ENCODE assay signal across 8 cellular contexts in the genomic region with DNA sequence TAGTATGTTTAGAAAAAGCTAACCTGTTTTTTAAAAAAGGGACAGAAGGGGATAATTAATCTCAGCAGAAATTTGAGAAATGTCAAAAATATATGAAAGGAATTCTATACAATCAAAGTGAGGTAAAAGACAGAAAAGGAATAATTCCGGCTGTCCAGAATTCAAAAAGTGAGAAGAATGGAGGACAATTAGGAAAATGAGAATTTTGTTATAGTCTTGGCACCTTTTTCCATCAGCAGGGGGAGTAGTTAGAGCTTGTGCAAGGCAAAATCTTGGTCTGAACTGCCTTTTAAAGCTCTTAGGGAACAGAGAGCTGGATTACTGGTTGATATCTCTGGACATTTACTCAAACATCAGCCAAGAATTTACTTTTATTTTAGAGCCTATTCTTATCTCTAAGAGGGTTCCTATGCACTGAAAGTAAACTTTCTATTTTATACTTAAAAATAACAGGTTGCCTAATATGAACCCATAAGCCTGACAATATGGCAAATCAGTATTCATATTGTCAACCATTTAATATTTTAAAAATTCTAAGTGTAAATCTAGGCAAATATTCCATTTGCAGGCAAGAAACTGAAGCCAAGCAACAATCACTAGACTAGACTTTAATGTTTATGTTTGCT.
A peak's percentile ranks its signal among the peaks of the same experiment; 100 is the strongest.
DNase-seq lines count a peak whose midpoint lies in the region; ATAC-seq, FAIRE-seq and TF ChIP-seq lines count a peak whose summit lies in the region.

No MANE protein-coding gene starts in this region.

- WGBS in liver, result 52% methylated on average over 1 of the region's 1 CpG
- WGBS in sigmoid colon, 2 donors, result 80 to 83% methylated on average over 1 of the region's 1 CpG

- H3K4me2 ChIP-seq in astrocyte (ENCODE audit: low read length), result no peak overlapping the region

- no peak overlapping the region for H2AFZ ChIP-seq in astrocyte (ENCODE audit: low read depth, low read length)

- ATAC-seq in GM18520 (IDR thresholded peaks at IDR 0.05; ENCODE audit: unreplicated experiment) (no peak), HG03520 (IDR thresholded peaks at IDR 0.05; ENCODE audit: unreplicated experiment) (no peak)

- H3K9me3 Mint-ChIP-seq in astrocyte (ENCODE audit: unreplicated experiment), result no peaks in the 10 kb centered on the region

- intact Hi-C loops in sigmoid colon (cut with DNase I), result no loop called here

- no peak for FAIRE-seq in astrocyte (lab: Jason Lieb, UNC)

- no peak overlapping the region for H3K27ac ChIP-seq in astrocyte (ENCODE audit: low read depth, low read length)
- H3K27ac ChIP-seq in liver (ENCODE audit: low read depth in 1 of 2, low read length in 2 of 2), result no peak overlapping the region
- H3K27ac ChIP-seq in sigmoid colon, result no peak overlapping the region

- no peak overlapping the region for H3K4me3 Mint-ChIP-seq in astrocyte (ENCODE audit: unreplicated experiment)

- no peaks in the 10 kb centered on the region for H4K20me1 ChIP-seq in astrocyte (ENCODE audit: insufficient read depth, low read length)

- H3K36me3 ChIP-seq in astrocyte (ENCODE audit: insufficient read depth, low read length), result no peaks in the 10 kb centered on the region
- H3K36me3 ChIP-seq in liver (ENCODE audit: control insufficient read depth in 4 of 4, insufficient read depth in 3 of 4, low read depth in 1 of 4, low read length in 3 of 4), result no peaks in the 10 kb centered on the region
- H3K36me3 ChIP-seq in sigmoid colon, result no peaks in the 10 kb centered on the region

- peak; percentile 74 to 81 for TF ChIP-seq RAD21 in liver (IDR thresholded peaks at IDR 0.05)

- H3K79me2 ChIP-seq in astrocyte (ENCODE audit: insufficient read depth, low read length), result no peaks in the 10 kb centered on the region

- no peak for TF ChIP-seq POLR2A in sigmoid colon (IDR thresholded peaks at IDR 0.05)

- H3K27ac Mint-ChIP-seq in astrocyte (ENCODE audit: unreplicated experiment), result no peak overlapping the region

- no peak overlapping the region for H3K4me3 ChIP-seq in astrocyte (ENCODE audit: insufficient read depth, low read depth, low read length)
- no peak overlapping the region for H3K4me3 ChIP-seq in liver (ENCODE audit: low read depth in 1 of 3, low read length in 3 of 3)
- no peak overlapping the region for H3K4me3 ChIP-seq in sigmoid colon

- H3K4me1 Mint-ChIP-seq in astrocyte (ENCODE audit: low read depth, unreplicated experiment), result no peaks in the 10 kb centered on the region

- H3K27me3 ChIP-seq in astrocyte (ENCODE audit: insufficient read depth, low read length) (no peaks in the 10 kb centered on the region), liver (ENCODE audit: control insufficient read depth in 4 of 4, insufficient read depth in 4 of 4, low read length in 3 of 4) (no peaks in the 10 kb centered on the region), sigmoid colon (no peaks in the 10 kb centered on the region)

- H3K9me3 ChIP-seq in astrocyte (ENCODE audit: insufficient read depth, low read depth, low read length), result no peaks in the 10 kb centered on the region
- no peaks in the 10 kb centered on the region for H3K9me3 ChIP-seq in liver (ENCODE audit: control insufficient read depth in 4 of 4, low read length in 3 of 4)
- no peaks in the 10 kb centered on the region for H3K9me3 ChIP-seq in sigmoid colon

- H3K27me3 Mint-ChIP-seq in astrocyte (ENCODE audit: low read depth, unreplicated experiment), result no peaks in the 10 kb centered on the region

- no peak for TF ChIP-seq EP300 in sigmoid colon (IDR thresholded peaks at IDR 0.05)

- peak; percentile 69 for TF ChIP-seq CTCF in astrocyte (IDR thresholded peaks at IDR 0.05; ENCODE audit: insufficient read depth, low read depth, low read length)
- TF ChIP-seq CTCF in liver (IDR thresholded peaks at IDR 0.05; ENCODE audit: low read depth, low read length, missing input control), result peak; percentile 49
- peak in 2 of 4 experiments; percentile 23 to 50 for TF ChIP-seq CTCF in sigmoid colon (IDR thresholded peaks at IDR 0.05)

- H3K36me3 Mint-ChIP-seq in astrocyte (ENCODE audit: low read depth, unreplicated experiment), result no peaks in the 10 kb centered on the region

- DNase-seq in DMS 273 (lab: John Stamatoyannopoulos, UW; ENCODE audit: unreplicated experiment) (peak; percentile 68), LHCN-M2 (ENCODE audit: low read depth) (peak; percentile 37), astrocyte (ENCODE audit: low read depth) (no peak), sigmoid colon (no peak), iPS-NIHi7 (ENCODE audit: extremely low spot score) (no peak)

- H3K4me1 ChIP-seq in astrocyte (ENCODE audit: insufficient read depth, low read length), result no peaks in the 10 kb centered on the region
- peaks cover 1 to 15% (median 10%) of the 10 kb centered on the region in 4 donors for H3K4me1 ChIP-seq in liver (ENCODE audit: control insufficient read depth in 4 of 4, insufficient read depth in 4 of 4, low read length in 3 of 4)
- peaks cover 0 to 5% (median 2%) of the 10 kb centered on the region in 4 donors for H3K4me1 ChIP-seq in sigmoid colon

- H3K9ac ChIP-seq in astrocyte (ENCODE audit: low read length), result no peak overlapping the region
- H3K9ac ChIP-seq in liver (ENCODE audit: low read depth in 1 of 2, low read length in 2 of 2), result no peak overlapping the region

TF ChIP-seq in liver, 16 proteins besides CTCF, POLR2A, EP300 and RAD21:
- no peak for TF ChIP-seq YY1 (IDR thresholded peaks at IDR 0.05)
- TF ChIP-seq, protein P1, sequence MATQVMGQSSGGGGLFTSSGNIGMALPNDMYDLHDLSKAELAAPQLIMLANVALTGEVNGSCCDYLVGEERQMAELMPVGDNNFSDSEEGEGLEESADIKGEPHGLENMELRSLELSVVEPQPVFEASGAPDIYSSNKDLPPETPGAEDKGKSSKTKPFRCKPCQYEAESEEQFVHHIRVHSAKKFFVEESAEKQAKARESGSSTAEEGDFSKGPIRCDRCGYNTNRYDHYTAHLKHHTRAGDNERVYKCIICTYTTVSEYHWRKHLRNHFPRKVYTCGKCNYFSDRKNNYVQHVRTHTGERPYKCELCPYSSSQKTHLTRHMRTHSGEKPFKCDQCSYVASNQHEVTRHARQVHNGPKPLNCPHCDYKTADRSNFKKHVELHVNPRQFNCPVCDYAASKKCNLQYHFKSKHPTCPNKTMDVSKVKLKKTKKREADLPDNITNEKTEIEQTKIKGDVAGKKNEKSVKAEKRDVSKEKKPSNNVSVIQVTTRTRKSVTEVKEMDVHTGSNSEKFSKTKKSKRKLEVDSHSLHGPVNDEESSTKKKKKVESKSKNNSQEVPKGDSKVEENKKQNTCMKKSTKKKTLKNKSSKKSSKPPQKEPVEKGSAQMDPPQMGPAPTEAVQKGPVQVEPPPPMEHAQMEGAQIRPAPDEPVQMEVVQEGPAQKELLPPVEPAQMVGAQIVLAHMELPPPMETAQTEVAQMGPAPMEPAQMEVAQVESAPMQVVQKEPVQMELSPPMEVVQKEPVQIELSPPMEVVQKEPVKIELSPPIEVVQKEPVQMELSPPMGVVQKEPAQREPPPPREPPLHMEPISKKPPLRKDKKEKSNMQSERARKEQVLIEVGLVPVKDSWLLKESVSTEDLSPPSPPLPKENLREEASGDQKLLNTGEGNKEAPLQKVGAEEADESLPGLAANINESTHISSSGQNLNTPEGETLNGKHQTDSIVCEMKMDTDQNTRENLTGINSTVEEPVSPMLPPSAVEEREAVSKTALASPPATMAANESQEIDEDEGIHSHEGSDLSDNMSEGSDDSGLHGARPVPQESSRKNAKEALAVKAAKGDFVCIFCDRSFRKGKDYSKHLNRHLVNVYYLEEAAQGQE (IDR thresholded peaks at IDR 0.05), result no peak
- no peak for TF ChIP-seq TAF1 (conservative IDR thresholded peaks at IDR 0.05)
- no peak for TF ChIP-seq GABPA (IDR thresholded peaks at IDR 0.05 in 1 of 2, conservative IDR thresholded peaks at IDR 0.05 in 1 of 2)
- no peak for TF ChIP-seq RXRA (IDR thresholded peaks at IDR 0.05)
- TF ChIP-seq FOXA2 (IDR thresholded peaks at IDR 0.05), result no peak
- no peak for TF ChIP-seq EGR1 (IDR thresholded peaks at IDR 0.05; ENCODE audit: low read depth in 2 of 2)
- TF ChIP-seq, protein P2, sequence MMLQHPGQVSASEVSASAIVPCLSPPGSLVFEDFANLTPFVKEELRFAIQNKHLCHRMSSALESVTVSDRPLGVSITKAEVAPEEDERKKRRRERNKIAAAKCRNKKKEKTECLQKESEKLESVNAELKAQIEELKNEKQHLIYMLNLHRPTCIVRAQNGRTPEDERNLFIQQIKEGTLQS (IDR thresholded peaks at IDR 0.05), result no peak
- no peak for TF ChIP-seq NR2F2 (IDR thresholded peaks at IDR 0.05)
- TF ChIP-seq SP1 (IDR thresholded peaks at IDR 0.05), result no peak
- no peak for TF ChIP-seq HNF4G (IDR thresholded peaks at IDR 0.05)
- no peak for TF ChIP-seq HNF4A (conservative IDR thresholded peaks at IDR 0.05)
- TF ChIP-seq, protein P3, sequence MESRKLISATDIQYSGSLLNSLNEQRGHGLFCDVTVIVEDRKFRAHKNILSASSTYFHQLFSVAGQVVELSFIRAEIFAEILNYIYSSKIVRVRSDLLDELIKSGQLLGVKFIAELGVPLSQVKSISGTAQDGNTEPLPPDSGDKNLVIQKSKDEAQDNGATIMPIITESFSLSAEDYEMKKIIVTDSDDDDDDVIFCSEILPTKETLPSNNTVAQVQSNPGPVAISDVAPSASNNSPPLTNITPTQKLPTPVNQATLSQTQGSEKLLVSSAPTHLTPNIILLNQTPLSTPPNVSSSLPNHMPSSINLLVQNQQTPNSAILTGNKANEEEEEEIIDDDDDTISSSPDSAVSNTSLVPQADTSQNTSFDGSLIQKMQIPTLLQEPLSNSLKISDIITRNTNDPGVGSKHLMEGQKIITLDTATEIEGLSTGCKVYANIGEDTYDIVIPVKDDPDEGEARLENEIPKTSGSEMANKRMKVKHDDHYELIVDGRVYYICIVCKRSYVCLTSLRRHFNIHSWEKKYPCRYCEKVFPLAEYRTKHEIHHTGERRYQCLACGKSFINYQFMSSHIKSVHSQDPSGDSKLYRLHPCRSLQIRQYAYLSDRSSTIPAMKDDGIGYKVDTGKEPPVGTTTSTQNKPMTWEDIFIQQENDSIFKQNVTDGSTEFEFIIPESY (IDR thresholded peaks at IDR 0.05), result no peak

Comparison
In these comparisons a context has a peak if more than half of its experiments do, and no peak if none do; other contexts are left out.
1. DNase-seq: peak in DMS 273 (single experiment) and LHCN-M2 (single experiment); none in astrocyte (single experiment), sigmoid colon (single experiment) and iPS-NIHi7 (single experiment).